In genomic region chr6:37302086-37302686, GRCh38 we compare ENCODE assay signal across 17 cellular contexts. TPM values are rescaled to one million over a fixed set of nuclear protein-coding genes. Genes with fewer than 3 reads are reported as not detected.
"Had no signal": no experiment of that assay in that cellular context is flagged by ENCODE, and none has a peak within 500 bp of the region (broad histone marks: within the 10 kb centered on the region; RNA-seq: fewer than 3 reads in every experiment).

No MANE protein-coding gene starts in this region.

- H3K27ac ChIP-seq: esophagus muscularis mucosa, hepatocyte, pancreas, sigmoid colon, spleen, stomach, testis, upper lobe of right lung had no signal

- ATAC-seq: activated CD4-positive, CD25-positive, alpha-beta regulatory T cell treated with anti-CD3 and anti-CD28 coated beads, Interleukin-2, amount 50 U/mL, for 24 hours; left ventricle myocardium superior; naive thymus-derived CD8-positive, alpha-beta T cell; pancreas; upper lobe of right lung had no signal

- H3K4me2 ChIP-seq: hepatocyte had no signal

- H3K4me1 ChIP-seq: esophagus muscularis mucosa, pancreas, sigmoid colon, spleen, stomach, testis, upper lobe of right lung had no signal

- H3K9me3 ChIP-seq: esophagus muscularis mucosa, pancreas, sigmoid colon, spleen, stomach, testis, upper lobe of right lung had no signal

- H3K27me3 ChIP-seq: dorsolateral prefrontal cortex, esophagus muscularis mucosa, hepatocyte, pancreas, sigmoid colon, spleen, stomach, testis, upper lobe of right lung had no signal

- H3K4me3 ChIP-seq: dorsolateral prefrontal cortex, esophagus muscularis mucosa, hepatocyte, pancreas, sigmoid colon, spleen, stomach, testis, upper lobe of right lung had no signal

- DNase-seq: activated naive CD4-positive, alpha-beta T cell treated with anti-CD3 and anti-CD28 coated beads, Interleukin-2, amount 10 ng/mL, durations not matched to agents 7 days and 5 days; dorsolateral prefrontal cortex; endodermal cell; kidney; left ventricle myocardium superior; mesenchymal stem cell; naive thymus-derived CD8-positive, alpha-beta T cell; pancreas; sigmoid colon; spleen; stomach; T-helper 2 cell; testis; upper lobe of right lung had no signal

RNA-seq across cellular contexts. Expression of gene TMEM217, which starts 44.2 kb away (rescaled TPM):
- total RNA-seq: left ventricle myocardium superior had no signal
